ENCODE assay signal across 8 cellular contexts in the genomic region with DNA sequence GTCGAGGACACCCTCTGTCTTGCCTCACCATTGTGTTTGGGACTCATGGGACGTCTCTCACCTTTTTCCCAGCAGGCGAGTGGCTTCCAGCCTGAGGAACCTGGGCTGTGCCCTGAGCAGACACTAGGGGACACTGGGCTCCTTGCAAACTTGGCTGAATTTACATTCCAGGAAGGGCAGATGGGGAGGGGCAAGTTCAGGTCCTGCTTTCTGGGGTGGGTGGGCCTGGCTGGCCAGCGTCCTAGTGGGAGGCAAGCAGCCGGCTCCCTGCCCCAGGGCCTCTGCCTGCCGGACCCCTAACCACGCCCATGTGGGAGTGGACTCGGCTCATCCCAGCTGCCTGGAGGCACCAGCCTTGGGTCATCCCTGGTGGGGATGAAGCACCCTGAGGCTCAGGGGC. TPM values are rescaled to one million over a fixed set of nuclear protein-coding genes. Genes with fewer than 3 reads are reported as not detected.
A peak's percentile ranks its signal among the peaks of the same experiment; 100 is the strongest.
DNase-seq lines count a peak whose midpoint lies in the region; TF ChIP-seq lines count a peak whose summit lies in the region.

No MANE protein-coding gene starts in this region.

- H3K9me3 Mint-ChIP-seq in nephron progenitor cell: no peaks in the 10 kb centered on the region

- H3K27ac ChIP-seq in colonic mucosa: no peak overlapping the region
- no peak overlapping the region for H3K27ac ChIP-seq in spleen

- H3K27me3 ChIP-seq in colonic mucosa: no peaks in the 10 kb centered on the region
- peaks cover 0 to 75% (median 3%) of the 10 kb centered on the region in 7 donors for H3K27me3 ChIP-seq in spleen (replicated peaks in 1 of 7)

- no peak overlapping the region for H3K9ac ChIP-seq in colonic mucosa (ENCODE audit: low read depth in 2 of 2, low read length in 2 of 2)

- no peaks in the 10 kb centered on the region for H3K36me3 Mint-ChIP-seq in nephron progenitor cell (ENCODE audit: low read depth)

- H3K36me3 ChIP-seq in colonic mucosa (no peaks in the 10 kb centered on the region), spleen (no peaks in the 10 kb centered on the region)

- no peaks in the 10 kb centered on the region for H3K4me1 ChIP-seq in colonic mucosa
- peaks cover 6 to 26% (median 15%) of the 10 kb centered on the region in 6 donors for H3K4me1 ChIP-seq in spleen

- DNase-seq in DMS53 (lab: John Stamatoyannopoulos, UW): peak; percentile 66
- no peak for DNase-seq in DMS53 treated with DMSO at 0.1 percent for 48 hours (lab: John Stamatoyannopoulos, UW; ENCODE audit: unreplicated experiment)
- peak; percentile 70 for DNase-seq in NB4 (ENCODE audit: low read depth)
- DNase-seq in colonic mucosa: peak; percentile 27
- DNase-seq in nephron progenitor cell: peak; percentile 75
- no peak for DNase-seq in activated CD4-positive, CD25-positive, alpha-beta regulatory T cell (lab: John Stamatoyannopoulos, UW)
- no peak for DNase-seq in spleen
- no peak for DNase-seq in cerebellar nuclear complex (lab: John Stamatoyannopoulos, UW)

- intact Hi-C loops in colonic mucosa (cut with DNase I) (loop anchor here (5.0 kb wide), 1 partner anchor 175 kb away; no protein-coding TSS in a partner anchor), spleen (cut with DNase I; ENCODE audit: low total_unique reads) (no loop called here)

- peaks cover 60% of the 10 kb centered on the region for H3K4me1 Mint-ChIP-seq in nephron progenitor cell

- H3K9me3 ChIP-seq in colonic mucosa: no peaks in the 10 kb centered on the region
- H3K9me3 ChIP-seq in spleen: no peaks in the 10 kb centered on the region

- WGBS in spleen, 5 donors: 35 to 46% (median 39%) methylated on average over 6 to 8 of the region's 8 CpGs

- peak; percentile 71 for TF ChIP-seq CTCF in NB4 (IDR thresholded peaks at IDR 0.05; ENCODE audit: low read depth, low read length)
- TF ChIP-seq CTCF in colonic mucosa (IDR thresholded peaks at IDR 0.05): peak; percentile 27
- TF ChIP-seq CTCF in nephron progenitor cell (IDR thresholded peaks at IDR 0.05): peak; percentile 57
- peak in 4 of 11 experiments; percentile 8 to 36 (median 24) for TF ChIP-seq CTCF in spleen (IDR thresholded peaks at IDR 0.05 in 8 of 11, conservative IDR thresholded peaks at IDR 0.05 in 3 of 11)

- H3K27ac Mint-ChIP-seq in nephron progenitor cell: no peak overlapping the region

- TF ChIP-seq POLR2A in NB4 (IDR thresholded peaks at IDR 0.05; ENCODE audit: extremely low read depth, insufficient read length): no peak
- TF ChIP-seq POLR2A in spleen (IDR thresholded peaks at IDR 0.05): no peak

- H3K4me3 ChIP-seq in NB4 (ENCODE audit: low read depth, low read length) (no peak overlapping the region), colonic mucosa (no peak overlapping the region), spleen (no peak overlapping the region)

- no peak overlapping the region for H3K4me3 Mint-ChIP-seq in nephron progenitor cell

- peaks cover 13% of the 10 kb centered on the region for H3K27me3 Mint-ChIP-seq in nephron progenitor cell (ENCODE audit: low read depth, poor library complexity)

RNA-seq across cellular contexts. Expression of a gene that starts 48.2 kb away (rescaled TPM):
- total RNA-seq in colonic mucosa: under 1 TPM in 1 of 2 donors, not detected in 1; 0.48 TPM
- total RNA-seq in spleen: not detected
- not detected for polyA plus RNA-seq in spleen

Comparison
In these comparisons a context has a peak if more than half of its experiments do, and no peak if none do; other contexts are left out.
1. DNase-seq: peak in DMS53 (single experiment), NB4 (single experiment), colonic mucosa (single experiment) and nephron progenitor cell (single experiment); none in DMS53 treated with DMSO at 0.1 percent for 48 hours (single experiment), activated CD4-positive, CD25-positive, alpha-beta regulatory T cell (0 of 4), spleen (single experiment) and cerebellar nuclear complex (0 of 2).